Comparison of ENCODE assay signal across 17 cellular contexts in the genomic region with DNA sequence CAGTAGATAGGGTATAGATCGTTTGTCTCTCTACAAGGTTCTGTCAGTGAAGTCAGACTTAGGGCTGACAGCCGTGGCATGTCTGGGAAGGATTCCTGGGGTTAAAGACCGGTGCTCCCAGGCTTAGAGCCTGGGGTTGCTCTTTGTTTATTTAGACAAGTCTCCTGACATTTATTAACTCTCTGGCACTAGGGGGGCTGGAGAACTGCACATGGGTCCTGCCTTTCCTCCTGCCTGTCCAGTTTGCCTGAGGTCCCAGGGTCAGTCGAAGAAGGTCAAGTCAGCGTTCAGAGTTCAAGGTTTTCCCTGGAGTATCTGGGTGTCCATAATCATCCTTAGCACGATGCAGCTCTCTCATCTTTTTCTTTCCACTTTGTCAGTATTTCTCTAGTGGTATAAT. TPM values are rescaled to one million over a fixed set of nuclear protein-coding genes. Genes with fewer than 3 reads are reported as not detected.
DNase-seq lines count a peak whose midpoint lies in the region; ATAC-seq, FAIRE-seq and TF ChIP-seq lines count a peak whose summit lies in the region.
"Had no signal": no experiment of that assay in that cellular context is flagged by ENCODE, and none has a peak within 500 bp of the region (broad histone marks: within the 10 kb centered on the region; RNA-seq: fewer than 3 reads in every experiment).

No MANE protein-coding gene starts in this region.

- in situ Hi-C loops in HepG2 (cut with HindIII; ENCODE audit: extremely low pct_ligation_motif_present, low pct_unique_long_range_greater_than_20kb): no loop called here

- CTCF ChIA-PET in HepG2 (lab: Yijun Ruan, JAX; ENCODE audit: low intra/inter-chr PET ratio, low total read pairs): no interaction called here
- CTCF ChIA-PET in activated CD8-positive, alpha-beta memory T cell treated with anti-CD3 and anti-CD28 coated beads, Interleukin-2, amount 10 ng/mL, durations not matched to agents 7 days and 5 days (lab: Charles Lee): interaction anchor here (1.4 to 1.6 kb wide), 2 partner anchors 7 to 15 kb away, joined by 3 to 4 read pairs; no protein-coding TSS in a partner anchor

- TF ChIP-seq RAD21 in HepG2 (CRISPR knock-in tag; IDR thresholded peaks at IDR 0.05): no peak

- H3K4me3 Mint-ChIP-seq in activated CD8-positive, alpha-beta memory T cell treated with anti-CD3 and anti-CD28 coated beads, Interleukin-2, amount 10 ng/mL, durations not matched to agents 7 days and 5 days: no peak overlapping the region
- H3K4me3 Mint-ChIP-seq: CD4-positive, alpha-beta memory T cell; IgD-negative memory B cell had no signal

- no peaks in the 10 kb centered on the region for H3K36me3 Mint-ChIP-seq in activated CD8-positive, alpha-beta memory T cell treated with anti-CD3 and anti-CD28 coated beads, Interleukin-2, amount 10 ng/mL, durations not matched to agents 7 days and 5 days
- H3K36me3 Mint-ChIP-seq: CD4-positive, alpha-beta memory T cell; IgD-negative memory B cell had no signal

- H3K27me3 Mint-ChIP-seq in activated CD8-positive, alpha-beta memory T cell treated with anti-CD3 and anti-CD28 coated beads, Interleukin-2, amount 10 ng/mL, durations not matched to agents 7 days and 5 days: peaks cover 36% of the 10 kb centered on the region

- TF ChIP-seq POLR2A in HepG2 (IDR thresholded peaks at IDR 0.05; ENCODE audit: insufficient read depth in 1 of 2, low read depth in 2 of 2, low read length in 2 of 2): no peak

- BruUV-seq in HepG2 (replicated peaks; lab: Mats Ljungman, UMichigan): no TSS peak

- peaks cover 3 to 11% of the 10 kb centered on the region in 2 experiments; a peak in 2 of 5 replicates for H3K27me3 ChIP-seq in HepG2 (ENCODE audit: control insufficient read depth in 1 of 2, insufficient read depth in 2 of 2, low read length in 2 of 2)
- H3K27me3 ChIP-seq: BE2C had no signal

- H3K4me3 ChIP-seq in fibroblast of villous mesenchyme (ENCODE audit: low read depth, low read length) (no peak overlapping the region), HepG2 (replicated peaks in 1 of 3; ENCODE audit: insufficient read depth in 1 of 3, low read depth in 2 of 3, low read length in 3 of 3) (peak overlapping the region in 1 of 3 experiments; percentile 10; a peak in 1 of 6 replicates)
- H3K4me3 ChIP-seq: A549 had no signal

- no peak overlapping the region for H3K27ac ChIP-seq in HepG2 (ENCODE audit: extremely low read length, insufficient read depth, low read length)
- H3K27ac ChIP-seq: A549, C4-2B had no signal

- peak; percentile 85 for FAIRE-seq in HepG2 (lab: Jason Lieb, UNC)
- FAIRE-seq: A549, G401.6, GM12891, GM19239 had no signal

- peaks cover 25% of the 10 kb centered on the region for H3K4me1 ChIP-seq in HepG2 (ENCODE audit: insufficient read depth, low read length)

- H3K36me3 ChIP-seq in HepG2 (replicated peaks in 1 of 2; ENCODE audit: control insufficient read depth in 1 of 2, insufficient read depth in 2 of 2, low read length in 2 of 2): no peaks in the 10 kb centered on the region
- H3K36me3 ChIP-seq: BE2C had no signal

- intact Hi-C loops in left ventricle myocardium superior (cut with micrococcal nuclease) (no loop called here), left cardiac atrium (cut with DNase I) (no loop called here), HepG2 (cut with micrococcal nuclease; ENCODE audit: unreplicated experiment) (loop anchor here (2.0 kb wide), 1 partner anchor 55 kb away; no protein-coding TSS in a partner anchor)

- no peak for DNase-seq in left ventricle myocardium superior
- no peak for DNase-seq in left cardiac atrium
- DNase-seq in fibroblast of villous mesenchyme (ENCODE audit: low read depth): peak; percentile 55
- peak; percentile 21 for DNase-seq in HepG2 (ENCODE audit: low spot score)
- DNase-seq in NCI-H524 treated with DMSO at 0.1 percent for 48 hours (lab: John Stamatoyannopoulos, UW): no peak
- no peak for DNase-seq in activated CD8-positive, alpha-beta memory T cell treated with anti-CD3 and anti-CD28 coated beads, Interleukin-2, amount 10 ng/mL, durations not matched to agents 7 days and 5 days
- DNase-seq: BE2C; CD4-positive, alpha-beta memory T cell; DMS79 had no signal

- H3K9me3 ChIP-seq in HepG2 (ENCODE audit: low read length): no peaks in the 10 kb centered on the region
- H3K9me3 ChIP-seq: A549, BE2C had no signal

- no peaks in the 10 kb centered on the region for H4K20me1 ChIP-seq in HepG2 (ENCODE audit: insufficient read depth, low read length)

- H3K9me3 Mint-ChIP-seq in activated CD8-positive, alpha-beta memory T cell treated with anti-CD3 and anti-CD28 coated beads, Interleukin-2, amount 10 ng/mL, durations not matched to agents 7 days and 5 days (ENCODE audit: low read depth): no peaks in the 10 kb centered on the region

- TF ChIP-seq EP300 in HepG2 (IDR thresholded peaks at IDR 0.05; ENCODE audit: low read depth in 2 of 2, low read length in 2 of 2) (no peak), HepG2 (CRISPR knock-in tag; IDR thresholded peaks at IDR 0.05; ENCODE audit: borderline replicate concordance) (no peak)

- WGBS in HepG2 (ENCODE audit: low lambda C conversion rate): 4% methylated on average over 3 of the region's 6 CpGs

- H3K4me2 ChIP-seq in HepG2 (ENCODE audit: low read depth, low read length): peak overlapping the region; percentile 45
- H3K4me2 ChIP-seq: A549 had no signal

- POLR2A ChIA-PET in HepG2 (lab: Yijun Ruan, JAX): no interaction called here

- no peak overlapping the region for H2AFZ ChIP-seq in HepG2 (ENCODE audit: low read length)

- no peaks in the 10 kb centered on the region for H3K79me2 ChIP-seq in HepG2 (ENCODE audit: insufficient read depth, low read length)

- H3K9ac ChIP-seq in HepG2 (ENCODE audit: insufficient read depth, low read depth, low read length): no peak overlapping the region

- no peak overlapping the region for H3K27ac Mint-ChIP-seq in activated CD8-positive, alpha-beta memory T cell treated with anti-CD3 and anti-CD28 coated beads, Interleukin-2, amount 10 ng/mL, durations not matched to agents 7 days and 5 days
- H3K27ac Mint-ChIP-seq: IgD-negative memory B cell had no signal

- TF ChIP-seq CTCF in fibroblast of villous mesenchyme (IDR thresholded peaks at IDR 0.05; ENCODE audit: insufficient read depth, low read depth, low read length) (no peak), HepG2 (CRISPR knock-in tag; IDR thresholded peaks at IDR 0.05) (no peak)

- no peaks in the 10 kb centered on the region for H3K4me1 Mint-ChIP-seq in activated CD8-positive, alpha-beta memory T cell treated with anti-CD3 and anti-CD28 coated beads, Interleukin-2, amount 10 ng/mL, durations not matched to agents 7 days and 5 days

- ATAC-seq in left ventricle myocardium superior (peak; percentile 66), left cardiac atrium (no peak), HepG2 (peak; percentile 85), HG03521 (IDR thresholded peaks at IDR 0.05; ENCODE audit: unreplicated experiment) (no peak)
- no peak for ATAC-seq in activated CD8-positive, alpha-beta memory T cell treated with anti-CD3 and anti-CD28 coated beads, Interleukin-2, amount 10 ng/mL, durations not matched to agents 7 days and 5 days
- ATAC-seq: A549, HCT116 had no signal

TF ChIP-seq in HepG2, 621 proteins besides CTCF, POLR2A, EP300 and RAD21 (continues in another document):
- TF ChIP-seq FOXO1 (CRISPR knock-in tag; IDR thresholded peaks at IDR 0.05): no peak
- TF ChIP-seq ZNF263 (CRISPR knock-in tag; IDR thresholded peaks at IDR 0.05): peak; percentile 71
- TF ChIP-seq MIXL1 (CRISPR knock-in tag; IDR thresholded peaks at IDR 0.05): 0 out of 2 replicates have a peak, but pooled peaks have one; percentile 21
- TF ChIP-seq SOX13 (IDR thresholded peaks at IDR 0.05): no peak
- TF ChIP-seq SOX13 (CRISPR knock-in tag; conservative IDR thresholded peaks at IDR 0.05 in 1 of 2, IDR thresholded peaks at IDR 0.05 in 1 of 2): no peak

RNA-seq across cellular contexts. Expression of a gene that starts 5.6 kb away (rescaled TPM):
- total RNA-seq in left ventricle myocardium superior: 7.7 TPM
- 10 to 100 TPM in 1 of 2 donors, 1 to 10 TPM in 1; 9.9 to 10.5 TPM for total RNA-seq in left cardiac atrium
- total RNA-seq in fibroblast of villous mesenchyme: 3.0 and 5.5 TPM in 2 replicates
- not detected in 2 replicates for total RNA-seq in HepG2 (2016; rRNA removed; fragmentation: Illumina TruSeq; extraction: Trizol)
- total RNA-seq in HepG2 (2016; cell fraction: cytosol; rRNA removed; fragmentation: Illumina TruSeq; extraction: Trizol; ENCODE audit: low read depth): not detected in 2 replicates
- total RNA-seq in HepG2 (2016; cell fraction: insoluble cytoplasmic fraction; rRNA removed; fragmentation: Illumina TruSeq; extraction: Trizol): not detected in 2 replicates
- not detected in 2 replicates for total RNA-seq in HepG2 (2016; cell fraction: membrane; rRNA removed; fragmentation: Illumina TruSeq; extraction: Trizol)
- not detected in 2 replicates for total RNA-seq in HepG2 (2016; cell fraction: nucleus; rRNA removed; fragmentation: Illumina TruSeq; extraction: Trizol)
- polyA plus RNA-seq in HepG2 (2011; rRNA removed): not detected in 2 replicates
- not detected in 2 replicates for polyA plus RNA-seq in HepG2 (2011; cell fraction: cytosol; rRNA removed)
- polyA plus RNA-seq in HepG2 (2011; cell fraction: nucleus; rRNA removed): not detected in 2 replicates
- polyA plus RNA-seq in HepG2 (2012): not detected in 2 replicates
- not detected in 2 replicates for polyA plus RNA-seq in HepG2 (2016; cell fraction: cytosol; fragmentation: Illumina TruSeq; extraction: Trizol; ENCODE audit: low read depth)
- not detected in 2 replicates for polyA plus RNA-seq in HepG2 (2016; cell fraction: insoluble cytoplasmic fraction; fragmentation: Illumina TruSeq; extraction: Trizol; ENCODE audit: low read depth)
- polyA plus RNA-seq in HepG2 (2016; cell fraction: membrane; fragmentation: Illumina TruSeq; extraction: Trizol; ENCODE audit: low read depth): not detected in 2 replicates
- not detected in 2 replicates for polyA plus RNA-seq in HepG2 (2016; cell fraction: nucleus; fragmentation: Illumina TruSeq; extraction: Trizol; ENCODE audit: insufficient read depth, low read depth)
- polyA minus RNA-seq in HepG2 (2011; rRNA and poly(A)+ RNA removed; ENCODE audit: low replicate concordance): not detected in 2 replicates
- polyA minus RNA-seq in HepG2 (2011; cell fraction: cytosol; rRNA and poly(A)+ RNA removed): not detected in 2 replicates
- polyA minus RNA-seq in HepG2 (2011; cell fraction: nucleus; rRNA and poly(A)+ RNA removed): not detected in 2 replicates
- total RNA-seq in activated CD8-positive, alpha-beta memory T cell treated with anti-CD3 and anti-CD28 coated beads, Interleukin-2, amount 10 ng/mL, durations not matched to agents 7 days and 5 days: not detected
- total RNA-seq: CD4-positive, alpha-beta memory T cell had no signal
- polyA plus RNA-seq: CD4-positive, alpha-beta memory T cell; IgD-negative memory B cell had no signal

Comparison
In these comparisons a context has a peak if more than half of its experiments do, and no peak if none do; other contexts are left out.
1. ATAC-seq: peak in left ventricle myocardium superior (single experiment) and HepG2 (single experiment); none in left cardiac atrium (0 of 2), activated CD8-positive, alpha-beta memory T cell treated with anti-CD3 and anti-CD28 coated beads, Interleukin-2, amount 10 ng/mL, durations not matched to agents 7 days and 5 days (single experiment) and HG03521 (single experiment).
2. DNase-seq: peak in fibroblast of villous mesenchyme (single experiment) and HepG2 (single experiment); none in left ventricle myocardium superior (single experiment), left cardiac atrium (single experiment), NCI-H524 treated with DMSO at 0.1 percent for 48 hours (single experiment) and activated CD8-positive, alpha-beta memory T cell treated with anti-CD3 and anti-CD28 coated beads, Interleukin-2, amount 10 ng/mL, durations not matched to agents 7 days and 5 days (single experiment).